20 cellular contexts compared by ENCODE assay signal in the genomic region with DNA sequence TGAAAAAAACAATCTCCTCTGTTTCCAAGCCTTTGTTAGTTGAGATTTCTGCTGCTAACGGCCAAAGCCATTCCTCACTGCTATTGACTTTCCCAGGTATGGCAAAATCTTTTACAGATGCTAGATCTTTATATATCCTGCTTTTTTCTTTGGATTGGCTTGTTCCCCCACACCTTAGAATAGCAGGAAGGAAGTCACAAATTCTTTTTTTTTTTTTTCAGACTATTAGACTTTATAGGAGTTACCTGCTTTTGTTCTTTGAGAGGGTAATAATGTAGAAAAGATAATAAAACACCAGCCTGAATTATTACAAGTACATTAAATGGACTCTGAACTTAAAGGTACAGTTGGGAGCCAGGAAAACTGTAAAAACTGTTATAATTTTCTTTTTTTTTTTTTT.
"Had no signal": no experiment of that assay in that cellular context is flagged by ENCODE, and none has a peak within 500 bp of the region (broad histone marks: within the 10 kb centered on the region; RNA-seq: fewer than 3 reads in every experiment).

No MANE protein-coding gene starts in this region.

- FAIRE-seq: HTR-8/SVneo, K562 had no signal

- H3K27ac ChIP-seq: HL-60, KMS-11, RWPE1 had no signal

- ATAC-seq: K562, Panc1, PC-3, SK-N-SH treated with all-trans-retinoic acid at 6 μM for 48 hours had no signal

- H3K4me3 ChIP-seq: K562 had no signal

- H3K4me3 Mint-ChIP-seq: IgD-negative memory B cell had no signal

- H3K9me3 Mint-ChIP-seq: IgD-negative memory B cell had no signal

- DNase-seq: Kasumi-1; MM.1S; NCI-H187; NCI-H2171 treated with DMSO at 0.1 percent for 48 hours; NCI-H345; NCI-H446 treated with DMSO at 0.1 percent for 48 hours; NCI-H510A treated with DMSO at 0.1 percent for 48 hours; NCI-H526; NCI-H82; NK-92 treated with Interleukin-12 subunit alpha and Interleukin-12 subunit beta, amount 100 ng/mL, for 24 hours; PC-3; SHP77 had no signal
